ENCODE assay signal across 19 cellular contexts in genomic region chr17:61152898-61153297, GRCh38.
"Had no signal": no experiment of that assay in that cellular context is flagged by ENCODE, and none has a peak within 500 bp of the region (broad histone marks: within the 10 kb centered on the region; RNA-seq: fewer than 3 reads in every experiment).

No MANE protein-coding gene starts in this region.

- H3K27me3 Mint-ChIP-seq: central memory CD8-positive, alpha-beta T cell had no signal

- H3K4me3 Mint-ChIP-seq: central memory CD8-positive, alpha-beta T cell had no signal

- H3K27ac ChIP-seq: brain microvascular endothelial cell, foreskin keratinocyte, heart left ventricle, lower lobe of right lung, pancreas, sigmoid colon, thoracic aorta, upper lobe of right lung had no signal

- H3K4me3 ChIP-seq: heart left ventricle, lower lobe of right lung, pancreas, sigmoid colon, thoracic aorta, upper lobe of right lung had no signal

- H3K9me3 ChIP-seq: heart left ventricle, lower lobe of right lung, pancreas, sigmoid colon, thoracic aorta, upper lobe of right lung had no signal

- H3K27me3 ChIP-seq: brain microvascular endothelial cell, foreskin keratinocyte, heart left ventricle, pancreas, sigmoid colon, upper lobe of right lung had no signal

- H3K9me3 Mint-ChIP-seq: central memory CD8-positive, alpha-beta T cell had no signal

- DNase-seq: activated CD4-positive, alpha-beta T cell treated with anti-CD3 and anti-CD28 coated beads, Interleukin-2, amount 50 U/mL, for 1 hour; activated CD8-positive, alpha-beta memory T cell treated with anti-CD3 and anti-CD28 coated beads for 24 hours; activated naive CD4-positive, alpha-beta T cell; anterior cingulate cortex; brain microvascular endothelial cell; cortex of kidney; effector CD4-positive, alpha-beta T cell; foreskin keratinocyte; heart left ventricle; left cardiac atrium; lower lobe of right lung; midbrain; pancreas; sigmoid colon; stimulated activated CD4-positive, alpha-beta T cell treated with anti-CD3 and anti-CD28 coated beads, Interleukin-1b, Interleukin-23, amount 100 ng/mL, for 48 hours; T1000; upper lobe of right lung had no signal

- H3K36me3 ChIP-seq: brain microvascular endothelial cell, heart left ventricle, lower lobe of right lung, pancreas, sigmoid colon, thoracic aorta, upper lobe of right lung had no signal

- H3K4me1 ChIP-seq: foreskin keratinocyte, lower lobe of right lung, pancreas, upper lobe of right lung had no signal

- FAIRE-seq: pancreas had no signal
